ENCODE assay signal across 10 cellular contexts in the genomic region with DNA sequence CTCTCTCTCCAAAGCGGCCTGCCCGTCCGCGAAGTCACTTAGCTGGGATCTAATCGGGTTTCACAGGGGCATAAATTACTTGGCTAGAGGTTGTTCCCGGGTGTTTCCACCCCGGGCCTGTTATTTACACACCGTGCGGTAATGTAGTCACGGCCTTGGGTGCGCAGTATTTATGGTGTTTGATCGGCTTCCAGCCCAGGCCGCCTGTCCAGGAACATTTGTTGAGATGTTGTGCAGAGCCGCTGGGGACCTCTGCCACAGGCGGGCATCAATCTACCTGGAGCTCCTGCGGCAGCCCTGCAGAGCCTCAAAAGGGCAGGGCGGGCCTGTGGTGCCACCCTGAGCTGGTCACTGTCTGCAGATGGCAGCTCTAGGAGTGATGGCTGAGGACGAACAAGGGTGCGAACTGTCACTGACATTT.
"Had no signal": no experiment of that assay in that cellular context is flagged by ENCODE, and none has a peak within 500 bp of the region (broad histone marks: within the 10 kb centered on the region; RNA-seq: fewer than 3 reads in every experiment).

No MANE protein-coding gene starts in this region.

- H3K27me3 ChIP-seq: ascending aorta, thyroid gland, vagina had no signal

- H3K36me3 ChIP-seq: ascending aorta, thyroid gland, vagina had no signal

- ATAC-seq: stimulated activated memory B cell treated with anti-CD40 and anti-IgM and Interleukin-4, amounts not matched to agents 10 μg/mL and 1 μg/mL and 100 μg/mL, for 72 hours had no signal

- FAIRE-seq: bronchial epithelial cell, keratinocyte had no signal

- H3K4me3 Mint-ChIP-seq: stimulated activated memory B cell treated with anti-CD40 and anti-IgM and Interleukin-4, amounts not matched to agents 10 μg/mL and 1 μg/mL and 100 μg/mL, for 72 hours had no signal

- H3K27ac Mint-ChIP-seq: stimulated activated memory B cell treated with anti-CD40 and anti-IgM and Interleukin-4, amounts not matched to agents 10 μg/mL and 1 μg/mL and 100 μg/mL, for 72 hours had no signal

- H3K36me3 Mint-ChIP-seq: stimulated activated memory B cell treated with anti-CD40 and anti-IgM and Interleukin-4, amounts not matched to agents 10 μg/mL and 1 μg/mL and 100 μg/mL, for 72 hours had no signal

- H3K4me1 ChIP-seq: ascending aorta, thyroid gland had no signal

- H3K9me3 ChIP-seq: thyroid gland had no signal

- DNase-seq: activated CD4-positive, alpha-beta T cell treated with anti-CD3 and anti-CD28 coated beads, Interleukin-2, amount 50 U/mL, for 1 hour; activated CD8-positive, alpha-beta memory T cell treated with anti-CD3 and anti-CD28 coated beads for 24 hours; hippocampal formation; stimulated activated CD4-positive, alpha-beta T cell treated with anti-CD3 and anti-CD28 coated beads, Interleukin-2, amount 100 ng/mL, for 48 hours; thyroid gland had no signal

- H3K4me3 ChIP-seq: ascending aorta, thyroid gland, vagina had no signal

- H3K27ac ChIP-seq: ascending aorta, thyroid gland, vagina had no signal
